Comparison of ENCODE assay signal across 1 cellular context in the genomic region with DNA sequence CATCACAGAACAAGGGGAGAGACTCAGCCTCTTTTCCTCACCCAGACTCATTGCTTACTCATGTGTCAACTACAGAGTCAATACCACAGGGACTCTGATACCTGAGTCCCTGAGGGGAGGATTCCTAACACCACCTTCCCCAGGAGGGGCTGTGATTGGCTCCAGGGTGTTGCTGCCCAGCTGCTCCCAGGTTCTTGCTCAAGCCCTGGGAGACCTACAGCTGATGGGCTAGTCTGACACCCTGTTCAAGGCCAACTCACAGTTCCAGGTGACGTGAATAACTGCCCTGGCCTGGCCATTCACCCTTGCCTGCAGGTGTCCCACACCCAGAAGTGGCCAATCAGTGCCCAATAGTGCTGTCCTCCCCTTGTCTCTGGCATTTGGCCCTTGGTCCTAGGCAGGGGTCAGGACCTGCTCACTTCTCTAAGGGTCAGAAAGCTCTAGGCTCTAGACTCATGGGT.
TF ChIP-seq lines count a peak whose summit lies in the region.

No MANE protein-coding gene starts in this region.

TF ChIP-seq in GM23338, 12 proteins besides CTCF, POLR2A, EP300 and RAD21:
- TF ChIP-seq EZH2 (IDR thresholded peaks at IDR 0.05; ENCODE audit: low read depth, unreplicated experiment) (no peak), JUNB (IDR thresholded peaks at IDR 0.05; ENCODE audit: unreplicated experiment) (no peak), STAT1 (IDR thresholded peaks at IDR 0.05; ENCODE audit: unreplicated experiment) (no peak), NANOG (IDR thresholded peaks at IDR 0.05; ENCODE audit: borderline replicate concordance) (no peak), CREB1 (CRISPR knock-in tag; IDR thresholded peaks at IDR 0.05; ENCODE audit: low read depth) (no peak), ZNF462 (CRISPR knock-in tag; IDR thresholded peaks at IDR 0.05) (no peak), REST (IDR thresholded peaks at IDR 0.05; ENCODE audit: unreplicated experiment) (no peak), ZNF114 (CRISPR knock-in tag; IDR thresholded peaks at IDR 0.05) (no peak), POLR2AphosphoS5 (IDR thresholded peaks at IDR 0.05; ENCODE audit: low read depth) (no peak)
- TF ChIP-seq, protein P1, sequence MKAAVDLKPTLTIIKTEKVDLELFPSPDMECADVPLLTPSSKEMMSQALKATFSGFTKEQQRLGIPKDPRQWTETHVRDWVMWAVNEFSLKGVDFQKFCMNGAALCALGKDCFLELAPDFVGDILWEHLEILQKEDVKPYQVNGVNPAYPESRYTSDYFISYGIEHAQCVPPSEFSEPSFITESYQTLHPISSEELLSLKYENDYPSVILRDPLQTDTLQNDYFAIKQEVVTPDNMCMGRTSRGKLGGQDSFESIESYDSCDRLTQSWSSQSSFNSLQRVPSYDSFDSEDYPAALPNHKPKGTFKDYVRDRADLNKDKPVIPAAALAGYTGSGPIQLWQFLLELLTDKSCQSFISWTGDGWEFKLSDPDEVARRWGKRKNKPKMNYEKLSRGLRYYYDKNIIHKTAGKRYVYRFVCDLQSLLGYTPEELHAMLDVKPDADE (IDR thresholded peaks at IDR 0.05) = no peak
